17 cellular contexts compared by ENCODE assay signal in genomic region chr17:17080181-17080631, GRCh38. TPM values are rescaled to one million over a fixed set of nuclear protein-coding genes. Genes with fewer than 3 reads are reported as not detected.
A peak's percentile ranks its signal among the peaks of the same experiment; 100 is the strongest.
DNase-seq lines count a peak whose midpoint lies in the region; ATAC-seq, FAIRE-seq and TF ChIP-seq lines count a peak whose summit lies in the region.
"Had no signal": no experiment of that assay in that cellular context is flagged by ENCODE, and none has a peak within 500 bp of the region (broad histone marks: within the 10 kb centered on the region; RNA-seq: fewer than 3 reads in every experiment).

No MANE protein-coding gene starts in this region.

- no peak for TF ChIP-seq POLR2A in HepG2 (IDR thresholded peaks at IDR 0.05; ENCODE audit: insufficient read depth in 1 of 2, low read depth in 2 of 2, low read length in 2 of 2)

- no peaks in the 10 kb centered on the region for H3K79me2 ChIP-seq in HepG2 (ENCODE audit: insufficient read depth, low read length)

- H3K4me3 ChIP-seq in liver (ENCODE audit: low read depth in 1 of 3, low read length in 3 of 3) (no peak overlapping the region), HepG2 (replicated peaks in 1 of 3; ENCODE audit: insufficient read depth in 1 of 3, low read depth in 2 of 3, low read length in 3 of 3) (no peak overlapping the region), left ventricle myocardium inferior (no peak overlapping the region)
- H3K4me3 ChIP-seq: upper lobe of left lung had no signal

- CTCF ChIA-PET in HepG2 (lab: Yijun Ruan, JAX; ENCODE audit: low intra/inter-chr PET ratio, low total read pairs) = no interaction called here

- H3K9ac ChIP-seq in liver (ENCODE audit: low read depth in 1 of 2, low read length in 2 of 2) (no peak overlapping the region), HepG2 (ENCODE audit: insufficient read depth, low read depth, low read length) (no peak overlapping the region)

- in situ Hi-C loops in HepG2 (cut with HindIII; ENCODE audit: extremely low pct_ligation_motif_present, low pct_unique_long_range_greater_than_20kb) = no loop called here

- no TSS peak for BruUV-seq in HepG2 (replicated peaks; lab: Mats Ljungman, UMichigan)

- no peak overlapping the region for H2AFZ ChIP-seq in HepG2 (ENCODE audit: low read length)

- DNase-seq in HepG2 (ENCODE audit: low spot score) (no peak), left ventricle myocardium inferior (no peak), omental fat pad (ENCODE audit: low spot score) (no peak), NOMO-1 treated with dmso at 0.1 percent for 144 hours (lab: John Stamatoyannopoulos, UW; ENCODE audit: unreplicated experiment) (no peak)
- no peak for DNase-seq in NK-92 treated with Interleukin-12 subunit alpha and Interleukin-12 subunit beta, amount 100 ng/mL, for 24 hours (lab: John Stamatoyannopoulos, UW)
- no peak for DNase-seq in activated CD4-positive, alpha-beta T cell treated with anti-CD3 and anti-CD28 coated beads, Interleukin-2, amount 50 U/mL, for 4 hours
- DNase-seq: activated naive CD8-positive, alpha-beta T cell treated with anti-CD3 and anti-CD28 coated beads for 36 hours; MV-4-11; NCI-H2081; NCI-H524 treated with DMSO at 0.1 percent for 48 hours; stimulated activated CD4-positive, alpha-beta T cell treated with anti-CD3 and anti-CD28 coated beads, Interleukin-4, amount 100 ng/mL, for 24 hours; stimulated activated CD8-positive, alpha-beta memory T cell treated with anti-CD3 and anti-CD28 coated beads, Interleukin-4, amount 100 ng/mL, for 48 hours had no signal

- ATAC-seq in HepG2 = no peak
- ATAC-seq in omental fat pad (ENCODE audit: low FRiP score) = peak; percentile 26
- no peak for ATAC-seq in GM19395 (IDR thresholded peaks at IDR 0.05; ENCODE audit: unreplicated experiment)
- ATAC-seq: HCT116 had no signal

- no peaks in the 10 kb centered on the region for H4K20me1 ChIP-seq in HepG2 (ENCODE audit: insufficient read depth, low read length)

- TF ChIP-seq RAD21 in liver (IDR thresholded peaks at IDR 0.05) (no peak), HepG2 (CRISPR knock-in tag; IDR thresholded peaks at IDR 0.05) (no peak)

- peaks cover 0 to 7% (median 2%) of the 10 kb centered on the region in 4 donors for H3K36me3 ChIP-seq in liver (ENCODE audit: control insufficient read depth in 4 of 4, insufficient read depth in 3 of 4, low read depth in 1 of 4, low read length in 3 of 4)
- peaks cover 7 to 22% of the 10 kb centered on the region in 2 experiments; a peak in 3 of 5 replicates for H3K36me3 ChIP-seq in HepG2 (replicated peaks in 1 of 2; ENCODE audit: control insufficient read depth in 1 of 2, insufficient read depth in 2 of 2, low read length in 2 of 2)
- peaks cover 36% of the 10 kb centered on the region for H3K36me3 ChIP-seq in left ventricle myocardium inferior

- H3K27ac ChIP-seq in liver (ENCODE audit: low read depth in 1 of 2, low read length in 2 of 2) = peak overlapping the region; percentile 86 to 97
- H3K27ac ChIP-seq in HepG2 (ENCODE audit: extremely low read length, insufficient read depth, low read length) = no peak overlapping the region
- H3K27ac ChIP-seq in left ventricle myocardium inferior (replicated peaks) = peak overlapping the region; percentile 74

- no peak for TF ChIP-seq EP300 in HepG2 (IDR thresholded peaks at IDR 0.05; ENCODE audit: low read depth in 2 of 2, low read length in 2 of 2)
- no peak for TF ChIP-seq EP300 in HepG2 (CRISPR knock-in tag; IDR thresholded peaks at IDR 0.05; ENCODE audit: borderline replicate concordance)

- H3K27me3 ChIP-seq in liver (ENCODE audit: control insufficient read depth in 4 of 4, insufficient read depth in 4 of 4, low read length in 3 of 4) (no peaks in the 10 kb centered on the region), HepG2 (ENCODE audit: control insufficient read depth in 1 of 2, insufficient read depth in 2 of 2, low read length in 2 of 2) (no peaks in the 10 kb centered on the region), left ventricle myocardium inferior (ENCODE audit: low read depth) (no peaks in the 10 kb centered on the region)
- H3K27me3 ChIP-seq: upper lobe of left lung had no signal

- TF ChIP-seq CTCF in liver (IDR thresholded peaks at IDR 0.05; ENCODE audit: low read depth, low read length, missing input control) (no peak), HepG2 (CRISPR knock-in tag; IDR thresholded peaks at IDR 0.05) (no peak), left ventricle myocardium inferior (IDR thresholded peaks at IDR 0.05; ENCODE audit: borderline replicate concordance) (no peak), omental fat pad (IDR thresholded peaks at IDR 0.05) (no peak)

- H3K4me1 ChIP-seq in liver (ENCODE audit: control insufficient read depth in 4 of 4, insufficient read depth in 4 of 4, low read length in 3 of 4) (peaks cover 18 to 50% (median 43%) of the 10 kb centered on the region in 4 donors), HepG2 (ENCODE audit: insufficient read depth, low read length) (peaks cover 51% of the 10 kb centered on the region), left ventricle myocardium inferior (peaks cover 89% of the 10 kb centered on the region)

- intact Hi-C loops in HepG2 (cut with micrococcal nuclease; ENCODE audit: unreplicated experiment) = no loop called here
- intact Hi-C loops in left ventricle myocardium inferior (cut with micrococcal nuclease) = no loop called here

- POLR2A ChIA-PET in HepG2 (lab: Yijun Ruan, JAX) = no interaction called here

- 82% methylated on average over 3 of the region's 3 CpGs for WGBS in liver
- WGBS in HepG2 (ENCODE audit: low lambda C conversion rate) = 100% methylated on average over 1 of the region's 3 CpGs

- no peak for FAIRE-seq in HepG2 (lab: Jason Lieb, UNC)
- FAIRE-seq: TTC549 had no signal

- H3K9me3 ChIP-seq in liver (ENCODE audit: control insufficient read depth in 4 of 4, low read length in 3 of 4) (no peaks in the 10 kb centered on the region), HepG2 (ENCODE audit: low read length) (no peaks in the 10 kb centered on the region), left ventricle myocardium inferior (replicated peaks) (no peaks in the 10 kb centered on the region)
- H3K9me3 ChIP-seq: upper lobe of left lung had no signal

- no peak overlapping the region for H3K4me2 ChIP-seq in HepG2 (ENCODE audit: low read depth, low read length)

TF ChIP-seq in liver, 16 proteins besides CTCF, POLR2A, EP300 and RAD21 (continues in another document):
- TF ChIP-seq ZBTB33 (IDR thresholded peaks at IDR 0.05) = no peak

TF ChIP-seq in HepG2, 621 proteins besides CTCF, POLR2A, EP300 and RAD21 (continues in another document):
- TF ChIP-seq ZNF121 (CRISPR knock-in tag; IDR thresholded peaks at IDR 0.05) = no peak
- no peak for TF ChIP-seq ZMAT3 (CRISPR knock-in tag; conservative IDR thresholded peaks at IDR 0.05)
- no peak for TF ChIP-seq AHR (CRISPR knock-in tag; IDR thresholded peaks at IDR 0.05)

RNA-seq across cellular contexts. Expression of gene MPRIP, which starts 37.9 kb away (rescaled TPM):
- total RNA-seq in liver = 10 to 100 TPM; 31.5 to 61.9 TPM
- polyA plus RNA-seq in liver = 10 to 100 TPM; 21.2 to 37.9 TPM
- 43.6 and 50.2 TPM in 2 replicates for total RNA-seq in HepG2 (2016; rRNA removed; fragmentation: Illumina TruSeq; extraction: Trizol)
- total RNA-seq in HepG2 (2016; cell fraction: cytosol; rRNA removed; fragmentation: Illumina TruSeq; extraction: Trizol; ENCODE audit: low read depth) = 15.5 and 22.4 TPM in 2 replicates
- 35.4 and 49.2 TPM in 2 replicates for total RNA-seq in HepG2 (2016; cell fraction: insoluble cytoplasmic fraction; rRNA removed; fragmentation: Illumina TruSeq; extraction: Trizol)
- 44.2 and 45.8 TPM in 2 replicates for total RNA-seq in HepG2 (2016; cell fraction: membrane; rRNA removed; fragmentation: Illumina TruSeq; extraction: Trizol)
- total RNA-seq in HepG2 (2016; cell fraction: nucleus; rRNA removed; fragmentation: Illumina TruSeq; extraction: Trizol) = 44.0 and 52.2 TPM in 2 replicates
- 42.9 and 52.4 TPM in 2 replicates for polyA plus RNA-seq in HepG2 (2011; rRNA removed)
- polyA plus RNA-seq in HepG2 (2011; cell fraction: cytosol; rRNA removed) = 27.7 and 33.6 TPM in 2 replicates
- 64.4 and 73.7 TPM in 2 replicates for polyA plus RNA-seq in HepG2 (2011; cell fraction: nucleus; rRNA removed)
- 45.3 and 47.7 TPM in 2 replicates for polyA plus RNA-seq in HepG2 (2012)
- 21.2 and 23.7 TPM in 2 replicates for polyA plus RNA-seq in HepG2 (2016; cell fraction: cytosol; fragmentation: Illumina TruSeq; extraction: Trizol; ENCODE audit: low read depth)
- 54.0 and 64.3 TPM in 2 replicates for polyA plus RNA-seq in HepG2 (2016; cell fraction: insoluble cytoplasmic fraction; fragmentation: Illumina TruSeq; extraction: Trizol; ENCODE audit: low read depth)
- polyA plus RNA-seq in HepG2 (2016; cell fraction: membrane; fragmentation: Illumina TruSeq; extraction: Trizol; ENCODE audit: low read depth) = 40.8 and 46.7 TPM in 2 replicates
- polyA plus RNA-seq in HepG2 (2016; cell fraction: nucleus; fragmentation: Illumina TruSeq; extraction: Trizol; ENCODE audit: insufficient read depth, low read depth) = 98.9 and 100 TPM in 2 replicates
- polyA minus RNA-seq in HepG2 (2011; rRNA and poly(A)+ RNA removed; ENCODE audit: low replicate concordance) = 85.4 and 275 TPM in 2 replicates
- polyA minus RNA-seq in HepG2 (2011; cell fraction: cytosol; rRNA and poly(A)+ RNA removed) = 31.4 and 37.0 TPM in 2 replicates
- 58.5 and 70.9 TPM in 2 replicates for polyA minus RNA-seq in HepG2 (2011; cell fraction: nucleus; rRNA and poly(A)+ RNA removed)
- total RNA-seq in left ventricle myocardium inferior = 350 TPM
- total RNA-seq in omental fat pad = 100 to 1,000 TPM in 3 of 4 donors, 10 to 100 TPM in 1; 68.6 to 196 (median 125) TPM
